Comparison of ENCODE assay signal across 16 cellular contexts in genomic region chr2:169818241-169818640, GRCh38. TPM values are rescaled to one million over a fixed set of nuclear protein-coding genes. Genes with fewer than 3 reads are reported as not detected.
DNase-seq lines count a peak whose midpoint lies in the region; ATAC-seq, FAIRE-seq and TF ChIP-seq lines count a peak whose summit lies in the region.
"Had no signal": no experiment of that assay in that cellular context is flagged by ENCODE, and none has a peak within 500 bp of the region (broad histone marks: within the 10 kb centered on the region; RNA-seq: fewer than 3 reads in every experiment).

No MANE protein-coding gene starts in this region.

- no peak overlapping the region for H2AFZ ChIP-seq in HepG2 (ENCODE audit: low read length)

- intact Hi-C loops in HepG2 (cut with micrococcal nuclease; ENCODE audit: unreplicated experiment) = no loop called here
- intact Hi-C loops in right lobe of liver (cut with DNase I) = no loop called here

- DNase-seq in HepG2 (ENCODE audit: low spot score) = no peak
- no peak for DNase-seq in right lobe of liver
- DNase-seq in SJSA1 (ENCODE audit: low read depth in 1 of 2, low spot score in 2 of 2) = no peak
- peak in 1 of 2 donors; percentile 44 for DNase-seq in foreskin keratinocyte
- no peak for DNase-seq in activated effector memory CD4-positive, alpha-beta T cell treated with Interleukin-2 at 50 U/mL for 16 hours
- no peak for DNase-seq in glomerular visceral epithelial cell (ENCODE audit: extremely low spot score)
- DNase-seq: BE2C; CD8-positive, alpha-beta T cell; NCI-H2227 treated with DMSO at 0.1 percent for 48 hours; NCI-H526; Peyer's patch; SJCRH30 had no signal

- no peak for TF ChIP-seq CTCF in HepG2 (CRISPR knock-in tag; IDR thresholded peaks at IDR 0.05)
- no peak for TF ChIP-seq CTCF in right lobe of liver (IDR thresholded peaks at IDR 0.05)
- TF ChIP-seq CTCF in foreskin keratinocyte (conservative IDR thresholded peaks at IDR 0.05) = no peak

- no peak overlapping the region for H3K27ac ChIP-seq in HepG2 (ENCODE audit: extremely low read length, insufficient read depth, low read length)
- H3K27ac ChIP-seq in right lobe of liver = no peak overlapping the region
- H3K27ac ChIP-seq in SJSA1 = 0 out of 2 replicates have a peak overlapping the region, but pooled peaks have one; percentile 44
- H3K27ac ChIP-seq in foreskin keratinocyte = no peak overlapping the region
- H3K27ac ChIP-seq: KMS-11, Peyer's patch, SJCRH30 had no signal

- in situ Hi-C loops in HepG2 (cut with HindIII; ENCODE audit: extremely low pct_ligation_motif_present, low pct_unique_long_range_greater_than_20kb) = no loop called here

- H3K27me3 ChIP-seq in HepG2 (ENCODE audit: control insufficient read depth in 1 of 2, insufficient read depth in 2 of 2, low read length in 2 of 2) = no peaks in the 10 kb centered on the region
- H3K27me3 ChIP-seq in right lobe of liver = no peaks in the 10 kb centered on the region
- no peaks in the 10 kb centered on the region for H3K27me3 ChIP-seq in SJSA1 (replicated peaks)
- no peaks in the 10 kb centered on the region for H3K27me3 ChIP-seq in foreskin keratinocyte
- H3K27me3 ChIP-seq in skeletal muscle satellite cell (ENCODE audit: control insufficient read depth, insufficient read depth, low read length) = no peaks in the 10 kb centered on the region
- H3K27me3 ChIP-seq: BE2C, Peyer's patch, SJCRH30 had no signal

- H3K36me3 ChIP-seq in HepG2 (replicated peaks in 1 of 2; ENCODE audit: control insufficient read depth in 1 of 2, insufficient read depth in 2 of 2, low read length in 2 of 2) (peaks cover 11 to 48% of the 10 kb centered on the region in 2 experiments), right lobe of liver (peaks cover 0 to 28% (median under 1%) of the 10 kb centered on the region in 4 donors), SJSA1 (peaks cover 34% of the 10 kb centered on the region), skeletal muscle satellite cell (ENCODE audit: insufficient read depth, low read length) (peaks cover 18% of the 10 kb centered on the region)

- peaks cover 29% of the 10 kb centered on the region for H3K79me2 ChIP-seq in HepG2 (ENCODE audit: insufficient read depth, low read length)

- H4K20me1 ChIP-seq in HepG2 (ENCODE audit: insufficient read depth, low read length) = no peaks in the 10 kb centered on the region

- H3K4me3 ChIP-seq in HepG2 (replicated peaks in 1 of 3; ENCODE audit: insufficient read depth in 1 of 3, low read depth in 2 of 3, low read length in 3 of 3) = no peak overlapping the region
- H3K4me3 ChIP-seq in right lobe of liver = no peak overlapping the region
- no peak overlapping the region for H3K4me3 ChIP-seq in SJSA1
- H3K4me3 ChIP-seq in skeletal muscle satellite cell (ENCODE audit: low read length) = no peak overlapping the region
- H3K4me3 ChIP-seq: Peyer's patch, SJCRH30 had no signal

- no peak overlapping the region for H3K4me2 ChIP-seq in HepG2 (ENCODE audit: low read depth, low read length)
- no peak overlapping the region for H3K4me2 ChIP-seq in skeletal muscle satellite cell (ENCODE audit: low read length)
- H3K4me2 ChIP-seq: KMS-11 had no signal

- no peak for FAIRE-seq in HepG2 (lab: Jason Lieb, UNC)
- FAIRE-seq: H1 had no signal

- BruUV-seq in HepG2 (replicated peaks; lab: Mats Ljungman, UMichigan) = no TSS peak

- TF ChIP-seq RAD21 in HepG2 (CRISPR knock-in tag; IDR thresholded peaks at IDR 0.05) = no peak

- CTCF ChIA-PET in HepG2 (lab: Yijun Ruan, JAX; ENCODE audit: low intra/inter-chr PET ratio, low total read pairs) = no interaction called here

- POLR2A ChIA-PET in HepG2 (lab: Yijun Ruan, JAX) = interaction anchor here (1.7 to 1.9 kb wide), 2 partner anchors 9 to 20 kb away, joined by 6 to 7 read pairs; partner anchors contain the start of genes SSB and UBR3

- H3K9me3 ChIP-seq in HepG2 (ENCODE audit: low read length) (no peaks in the 10 kb centered on the region), right lobe of liver (no peaks in the 10 kb centered on the region), SJSA1 (replicated peaks) (no peaks in the 10 kb centered on the region), skeletal muscle satellite cell (replicated peaks; ENCODE audit: low read length) (no peaks in the 10 kb centered on the region)
- H3K9me3 ChIP-seq: BE2C, Peyer's patch had no signal

- peaks cover 23% of the 10 kb centered on the region for H3K4me1 ChIP-seq in HepG2 (ENCODE audit: insufficient read depth, low read length)
- peaks cover 0 to 5% (median 0%) of the 10 kb centered on the region in 4 donors for H3K4me1 ChIP-seq in right lobe of liver
- H3K4me1 ChIP-seq in SJSA1 (replicated peaks) = peaks cover 41% of the 10 kb centered on the region
- H3K4me1 ChIP-seq in foreskin keratinocyte = peaks cover 30% of the 10 kb centered on the region
- H3K4me1 ChIP-seq in skeletal muscle satellite cell (ENCODE audit: control insufficient read depth, insufficient read depth, low read length) = peaks cover 67% of the 10 kb centered on the region
- H3K4me1 ChIP-seq: BE2C, SJCRH30 had no signal

- no peak for TF ChIP-seq EP300 in HepG2 (IDR thresholded peaks at IDR 0.05; ENCODE audit: low read depth in 2 of 2, low read length in 2 of 2)
- no peak for TF ChIP-seq EP300 in HepG2 (CRISPR knock-in tag; IDR thresholded peaks at IDR 0.05; ENCODE audit: borderline replicate concordance)

- TF ChIP-seq POLR2A in HepG2 (IDR thresholded peaks at IDR 0.05; ENCODE audit: insufficient read depth in 1 of 2, low read depth in 2 of 2, low read length in 2 of 2) (no peak), right lobe of liver (IDR thresholded peaks at IDR 0.05) (no peak)

- H3K9ac ChIP-seq in HepG2 (ENCODE audit: insufficient read depth, low read depth, low read length) (no peak overlapping the region), skeletal muscle satellite cell (ENCODE audit: low read depth, low read length) (peak overlapping the region; percentile 54)
- H3K9ac ChIP-seq: KMS-11 had no signal

- ATAC-seq in HepG2 = no peak
- no peak for ATAC-seq in right lobe of liver
- peak; percentile 36 for ATAC-seq in foreskin keratinocyte
- no peak for ATAC-seq in activated CD4-positive, CD25-positive, alpha-beta regulatory T cell treated with anti-CD3 and anti-CD28 coated beads, Interleukin-2, amount 50 U/mL, for 24 hours
- ATAC-seq: CD8-positive, alpha-beta T cell had no signal

RNA-seq across cellular contexts. Expression of gene METTL5, which starts 6.5 kb away (rescaled TPM):
- 95.1 and 129 TPM in 2 replicates for total RNA-seq in HepG2 (2016; rRNA removed; fragmentation: Illumina TruSeq; extraction: Trizol)
- total RNA-seq in HepG2 (2016; cell fraction: cytosol; rRNA removed; fragmentation: Illumina TruSeq; extraction: Trizol; ENCODE audit: low read depth) = 58.3 and 79.4 TPM in 2 replicates
- 88.5 and 134 TPM in 2 replicates for total RNA-seq in HepG2 (2016; cell fraction: insoluble cytoplasmic fraction; rRNA removed; fragmentation: Illumina TruSeq; extraction: Trizol)
- total RNA-seq in HepG2 (2016; cell fraction: membrane; rRNA removed; fragmentation: Illumina TruSeq; extraction: Trizol) = 60.2 and 79.2 TPM in 2 replicates
- 42.4 and 44.9 TPM in 2 replicates for total RNA-seq in HepG2 (2016; cell fraction: nucleus; rRNA removed; fragmentation: Illumina TruSeq; extraction: Trizol)
- 39.4 and 50.7 TPM in 2 replicates for polyA plus RNA-seq in HepG2 (2011; rRNA removed)
- 31.7 and 48.5 TPM in 2 replicates for polyA plus RNA-seq in HepG2 (2011; cell fraction: cytosol; rRNA removed)
- 10.9 and 13.8 TPM in 2 replicates for polyA plus RNA-seq in HepG2 (2011; cell fraction: nucleus; rRNA removed)
- 75.0 and 115 TPM in 2 replicates for polyA plus RNA-seq in HepG2 (2012)
- 75.1 and 103 TPM in 2 replicates for polyA plus RNA-seq in HepG2 (2016; cell fraction: cytosol; fragmentation: Illumina TruSeq; extraction: Trizol; ENCODE audit: low read depth)
- polyA plus RNA-seq in HepG2 (2016; cell fraction: insoluble cytoplasmic fraction; fragmentation: Illumina TruSeq; extraction: Trizol; ENCODE audit: low read depth) = 159 and 167 TPM in 2 replicates
- 67.4 and 91.3 TPM in 2 replicates for polyA plus RNA-seq in HepG2 (2016; cell fraction: membrane; fragmentation: Illumina TruSeq; extraction: Trizol; ENCODE audit: low read depth)
- polyA plus RNA-seq in HepG2 (2016; cell fraction: nucleus; fragmentation: Illumina TruSeq; extraction: Trizol; ENCODE audit: insufficient read depth, low read depth) = 77.1 and 79.7 TPM in 2 replicates
- 6.9 and 9.0 TPM in 2 replicates for polyA minus RNA-seq in HepG2 (2011; rRNA and poly(A)+ RNA removed; ENCODE audit: low replicate concordance)
- polyA minus RNA-seq in HepG2 (2011; cell fraction: cytosol; rRNA and poly(A)+ RNA removed) = 17.9 and 19.6 TPM in 2 replicates
- polyA minus RNA-seq in HepG2 (2011; cell fraction: nucleus; rRNA and poly(A)+ RNA removed) = 19.9 and 21.2 TPM in 2 replicates
- 10 to 100 TPM; 18.4 to 26.7 (median 20.7) TPM for total RNA-seq in right lobe of liver
- total RNA-seq in SJSA1 (2014; rRNA removed; shearing (Covaris generic)) = 81.2 and 120 TPM in 2 replicates
- 102 and 105 TPM in 2 replicates for total RNA-seq in foreskin keratinocyte
- 122 TPM in 2 replicates for polyA plus RNA-seq in foreskin keratinocyte
- 46.1 and 62.1 TPM in 2 replicates for total RNA-seq in skeletal muscle satellite cell (2012; rRNA removed)

RNA-seq across cellular contexts. Expression of gene UBR3, which starts 9.0 kb away (rescaled TPM):
- total RNA-seq in HepG2 (2016; rRNA removed; fragmentation: Illumina TruSeq; extraction: Trizol) (28.0 and 31.6 TPM in 2 replicates), right lobe of liver (10 to 100 TPM; 25.3 to 37.3 (median 29.9) TPM), foreskin keratinocyte (13.2 and 15.3 TPM in 2 replicates)
- total RNA-seq in HepG2 (2016; cell fraction: cytosol; rRNA removed; fragmentation: Illumina TruSeq; extraction: Trizol; ENCODE audit: low read depth) = 9.8 and 9.9 TPM in 2 replicates
- total RNA-seq in HepG2 (2016; cell fraction: insoluble cytoplasmic fraction; rRNA removed; fragmentation: Illumina TruSeq; extraction: Trizol) = 28.5 TPM in 2 replicates
- 9.7 and 13.2 TPM in 2 replicates for total RNA-seq in HepG2 (2016; cell fraction: membrane; rRNA removed; fragmentation: Illumina TruSeq; extraction: Trizol)
- 87.9 TPM in 2 replicates for total RNA-seq in HepG2 (2016; cell fraction: nucleus; rRNA removed; fragmentation: Illumina TruSeq; extraction: Trizol)
- polyA plus RNA-seq in HepG2 (2011; rRNA removed) (12.7 and 15.1 TPM in 2 replicates), foreskin keratinocyte (3.0 and 3.9 TPM in 2 replicates)
- 5.8 and 8.8 TPM in 2 replicates for polyA plus RNA-seq in HepG2 (2011; cell fraction: cytosol; rRNA removed)
- 11.8 and 14.4 TPM in 2 replicates for polyA plus RNA-seq in HepG2 (2011; cell fraction: nucleus; rRNA removed)
- polyA plus RNA-seq in HepG2 (2012) = 15.7 and 21.2 TPM in 2 replicates
- polyA plus RNA-seq in HepG2 (2016; cell fraction: cytosol; fragmentation: Illumina TruSeq; extraction: Trizol; ENCODE audit: low read depth) = 0.95 and 1.1 TPM in 2 replicates
- 23.3 and 26.2 TPM in 2 replicates for polyA plus RNA-seq in HepG2 (2016; cell fraction: insoluble cytoplasmic fraction; fragmentation: Illumina TruSeq; extraction: Trizol; ENCODE audit: low read depth)
- 2.1 and 2.9 TPM in 2 replicates for polyA plus RNA-seq in HepG2 (2016; cell fraction: membrane; fragmentation: Illumina TruSeq; extraction: Trizol; ENCODE audit: low read depth)
- 42.6 and 46.5 TPM in 2 replicates for polyA plus RNA-seq in HepG2 (2016; cell fraction: nucleus; fragmentation: Illumina TruSeq; extraction: Trizol; ENCODE audit: insufficient read depth, low read depth)
- polyA minus RNA-seq in HepG2 (2011; rRNA and poly(A)+ RNA removed; ENCODE audit: low replicate concordance) = 15.2 and 23.6 TPM in 2 replicates
- polyA minus RNA-seq in HepG2 (2011; cell fraction: cytosol; rRNA and poly(A)+ RNA removed) = 30.8 and 37.0 TPM in 2 replicates
- polyA minus RNA-seq in HepG2 (2011; cell fraction: nucleus; rRNA and poly(A)+ RNA removed) = 166 and 176 TPM in 2 replicates
- total RNA-seq in SJSA1 (2014; rRNA removed; shearing (Covaris generic)) = 25.0 and 29.7 TPM in 2 replicates
- total RNA-seq in skeletal muscle satellite cell (2012; rRNA removed) = 29.9 and 31.9 TPM in 2 replicates

RNA-seq across cellular contexts. Expression of gene SSB, which starts 19.6 kb away (rescaled TPM):
- total RNA-seq in HepG2 (2016; rRNA removed; fragmentation: Illumina TruSeq; extraction: Trizol) (208 and 344 TPM in 2 replicates), right lobe of liver (10 to 100 TPM; 16.5 to 41.3 (median 33.2) TPM), foreskin keratinocyte (124 and 135 TPM in 2 replicates)
- total RNA-seq in HepG2 (2016; cell fraction: cytosol; rRNA removed; fragmentation: Illumina TruSeq; extraction: Trizol; ENCODE audit: low read depth) = 22.0 and 26.1 TPM in 2 replicates
- 224 and 344 TPM in 2 replicates for total RNA-seq in HepG2 (2016; cell fraction: insoluble cytoplasmic fraction; rRNA removed; fragmentation: Illumina TruSeq; extraction: Trizol)
- total RNA-seq in HepG2 (2016; cell fraction: membrane; rRNA removed; fragmentation: Illumina TruSeq; extraction: Trizol) = 39.4 and 51.5 TPM in 2 replicates
- total RNA-seq in HepG2 (2016; cell fraction: nucleus; rRNA removed; fragmentation: Illumina TruSeq; extraction: Trizol) = 156 and 161 TPM in 2 replicates
- polyA plus RNA-seq in HepG2 (2011; rRNA removed) (77.0 and 109 TPM in 2 replicates), foreskin keratinocyte (92.7 and 111 TPM in 2 replicates)
- 38.7 and 50.8 TPM in 2 replicates for polyA plus RNA-seq in HepG2 (2011; cell fraction: cytosol; rRNA removed)
- 66.2 and 105 TPM in 2 replicates for polyA plus RNA-seq in HepG2 (2011; cell fraction: nucleus; rRNA removed)
- 157 and 209 TPM in 2 replicates for polyA plus RNA-seq in HepG2 (2012)
- 19.2 and 19.3 TPM in 2 replicates for polyA plus RNA-seq in HepG2 (2016; cell fraction: cytosol; fragmentation: Illumina TruSeq; extraction: Trizol; ENCODE audit: low read depth)
- polyA plus RNA-seq in HepG2 (2016; cell fraction: insoluble cytoplasmic fraction; fragmentation: Illumina TruSeq; extraction: Trizol; ENCODE audit: low read depth) = 441 and 470 TPM in 2 replicates
- polyA plus RNA-seq in HepG2 (2016; cell fraction: membrane; fragmentation: Illumina TruSeq; extraction: Trizol; ENCODE audit: low read depth) = 30.3 and 34.1 TPM in 2 replicates
- 324 and 340 TPM in 2 replicates for polyA plus RNA-seq in HepG2 (2016; cell fraction: nucleus; fragmentation: Illumina TruSeq; extraction: Trizol; ENCODE audit: insufficient read depth, low read depth)
- polyA minus RNA-seq in HepG2 (2011; rRNA and poly(A)+ RNA removed; ENCODE audit: low replicate concordance) = 7.8 and 10.0 TPM in 2 replicates
- polyA minus RNA-seq in HepG2 (2011; cell fraction: cytosol; rRNA and poly(A)+ RNA removed) = 30.6 and 40.2 TPM in 2 replicates
- 102 and 107 TPM in 2 replicates for polyA minus RNA-seq in HepG2 (2011; cell fraction: nucleus; rRNA and poly(A)+ RNA removed)
- total RNA-seq in SJSA1 (2014; rRNA removed; shearing (Covaris generic)) = 145 and 146 TPM in 2 replicates
- 111 and 124 TPM in 2 replicates for total RNA-seq in skeletal muscle satellite cell (2012; rRNA removed)
